In genomic region chr6:143570147-143570853, GRCh38 we compare ENCODE assay signal across 18 cellular contexts. TPM values are rescaled to one million over a fixed set of nuclear protein-coding genes. Genes with fewer than 3 reads are reported as not detected.
A peak's percentile ranks its signal among the peaks of the same experiment; 100 is the strongest.
DNase-seq lines count a peak whose midpoint lies in the region; ATAC-seq and TF ChIP-seq lines count a peak whose summit lies in the region.
"Had no signal": no experiment of that assay in that cellular context is flagged by ENCODE, and none has a peak within 500 bp of the region (broad histone marks: within the 10 kb centered on the region; RNA-seq: fewer than 3 reads in every experiment).

No MANE protein-coding gene starts in this region.

- H2BK12ac ChIP-seq in H9 (ENCODE audit: insufficient read length, low read depth, low read length): no peak overlapping the region

- H3K18ac ChIP-seq in H9 (ENCODE audit: insufficient read length, low read depth, low read length): no peak overlapping the region

- no peak overlapping the region for H2BK15ac ChIP-seq in H9 (ENCODE audit: low read depth, low read length)

- no peak overlapping the region for H4K8ac ChIP-seq in H9 (replicated peaks; ENCODE audit: insufficient read length, low read depth, low read length)

- no peak for TF ChIP-seq CTCF in H9 (conservative IDR thresholded peaks at IDR 0.05)
- TF ChIP-seq CTCF in WTC11 (IDR thresholded peaks at IDR 0.05): no peak
- no peak for TF ChIP-seq CTCF in lower lobe of right lung (IDR thresholded peaks at IDR 0.05)

- no peak overlapping the region for H3K27ac ChIP-seq in CD4-positive, alpha-beta memory T cell (ENCODE audit: low read depth, low read length)
- H3K27ac ChIP-seq in H9 (ENCODE audit: insufficient read length, low read depth, low read length): no peak overlapping the region
- no peak overlapping the region for H3K27ac ChIP-seq in iPS-20b (ENCODE audit: low read length)
- no peak overlapping the region for H3K27ac ChIP-seq in lower lobe of right lung
- H3K27ac ChIP-seq: C4-2B had no signal

- H3K9me3 Mint-ChIP-seq in CD4-positive, alpha-beta memory T cell: no peaks in the 10 kb centered on the region
- H3K9me3 Mint-ChIP-seq in H9 (no peaks in the 10 kb centered on the region), WTC11 (peaks cover 9% of the 10 kb centered on the region)

- peaks cover 0 to 2% of the 10 kb centered on the region in 2 donors for H3K36me3 Mint-ChIP-seq in CD4-positive, alpha-beta memory T cell
- H3K36me3 Mint-ChIP-seq in H9 (ENCODE audit: insufficient read depth in 1 of 3, low read depth in 3 of 3): no peaks in the 10 kb centered on the region; a peak in 1 of 7 replicates
- H3K36me3 Mint-ChIP-seq in WTC11: no peaks in the 10 kb centered on the region

- no peak overlapping the region for H3K9ac ChIP-seq in H9 (ENCODE audit: extremely low read depth, insufficient read length, low read length)
- H3K9ac ChIP-seq in iPS-20b (ENCODE audit: low read depth, low read length): no peak overlapping the region

- peak; percentile 76 for ATAC-seq in WTC11
- ATAC-seq in lower lobe of right lung: no peak
- no peak for ATAC-seq in GM18907 (IDR thresholded peaks at IDR 0.05; ENCODE audit: unreplicated experiment)
- no peak for ATAC-seq in left ventricle myocardium superior
- ATAC-seq: HCT116 had no signal

- H3K4me1 Mint-ChIP-seq in CD4-positive, alpha-beta memory T cell: peaks cover 27 to 58% (median 39%) of the 10 kb centered on the region in 4 donors
- H3K4me1 Mint-ChIP-seq in H9 (peaks cover 17% of the 10 kb centered on the region in 2 experiments), WTC11 (peaks cover 15% of the 10 kb centered on the region)

- no peak overlapping the region for H3K14ac ChIP-seq in H9 (ENCODE audit: insufficient read depth, low read length)

- H4K5ac ChIP-seq in H9 (ENCODE audit: insufficient read length, low read depth, low read length): no peak overlapping the region

- H3K4me3 ChIP-seq in CD4-positive, alpha-beta memory T cell (ENCODE audit: low read length in 2 of 2): no peak overlapping the region
- peak overlapping the region; percentile 45; the same call in 1 of the 2 replicates for H3K4me3 ChIP-seq in iPS-20b (ENCODE audit: low read length)
- H3K4me3 ChIP-seq in lower lobe of right lung: no peak overlapping the region

- peaks cover 22% of the 10 kb centered on the region for H3K4me1 ChIP-seq in CD4-positive, alpha-beta memory T cell (ENCODE audit: insufficient read depth, low read length)
- H3K4me1 ChIP-seq in H9 (ENCODE audit: insufficient read depth, low read length) (peaks cover 4% of the 10 kb centered on the region; the same call in 1 of the 2 replicates), iPS-20b (ENCODE audit: insufficient read depth, low read length) (peaks cover 4% of the 10 kb centered on the region; the same call in 1 of the 2 replicates), lower lobe of right lung (no peaks in the 10 kb centered on the region)
- H3K4me1 ChIP-seq: Caco-2 had no signal

- no peaks in the 10 kb centered on the region for H3K9me3 ChIP-seq in CD4-positive, alpha-beta memory T cell (ENCODE audit: control insufficient read depth in 1 of 2, low read length in 2 of 2)
- no peaks in the 10 kb centered on the region for H3K9me3 ChIP-seq in H9 (ENCODE audit: control insufficient read depth, low read depth, low read length)
- H3K9me3 ChIP-seq in iPS-20b (ENCODE audit: insufficient read depth, low read depth, low read length): no peaks in the 10 kb centered on the region
- no peaks in the 10 kb centered on the region for H3K9me3 ChIP-seq in lower lobe of right lung
- H3K9me3 ChIP-seq: Caco-2 had no signal

- POLR2A ChIA-PET in CD4-positive, alpha-beta memory T cell (lab: Charles Lee; ENCODE audit: partially characterized antibody): interaction anchor here (0.8 to 1.2 kb wide), 2 partner anchors 18 to 24 kb away, joined by 3 read pairs; no protein-coding TSS in a partner anchor
- POLR2A ChIA-PET in WTC11 (lab: Charles Lee): no interaction called here

- intact Hi-C loops in CD4-positive, alpha-beta memory T cell (cut with micrococcal nuclease): loop anchor here (10.0 kb wide), 1 partner anchor 1645 kb away; no protein-coding TSS in a partner anchor
- intact Hi-C loops in lower lobe of right lung (cut with DNase I) (loop anchor here (10.0 kb wide), 1 partner anchor 445 kb away; no protein-coding TSS in a partner anchor), left ventricle myocardium superior (cut with micrococcal nuclease) (no loop called here)

- H2BK120ac ChIP-seq in H9 (ENCODE audit: low read depth, low read length, poor library complexity, severe bottlenecking): no peak overlapping the region

- no CpG with 5 or more reads among the region's 13 CpGs for WGBS in H9 (ENCODE audit: extremely low coverage, insufficient read length, low lambda C conversion rate)

- CTCF ChIA-PET in CD4-positive, alpha-beta memory T cell (lab: Charles Lee; ENCODE audit: partially characterized antibody): interaction anchor here (1.1 to 6.9 kb wide), 2 partner anchors 22 to 442 kb away, joined by 3 to 86 read pairs; no protein-coding TSS in a partner anchor
- CTCF ChIA-PET in WTC11 (lab: Charles Lee): interaction anchor here (0.6 to 1.2 kb wide), 3 partner anchors 41 to 370 kb away, joined by 3 to 4 read pairs (median 3); no protein-coding TSS in a partner anchor

- H3K4me2 ChIP-seq in H9 (ENCODE audit: insufficient read depth, insufficient read length, low read length): peak overlapping the region; percentile 30

- no peaks in the 10 kb centered on the region for H3K27me3 ChIP-seq in CD4-positive, alpha-beta memory T cell (ENCODE audit: insufficient read depth, low read length)
- H3K27me3 ChIP-seq in H9 (ENCODE audit: insufficient read depth, low read length) (no peaks in the 10 kb centered on the region), iPS-20b (ENCODE audit: insufficient read depth, low read length) (no peaks in the 10 kb centered on the region), lower lobe of right lung (ENCODE audit: low read depth) (no peaks in the 10 kb centered on the region)

- no peak overlapping the region for H4K91ac ChIP-seq in H9 (ENCODE audit: insufficient read length, low read depth, low read length)

- peak overlapping the region; percentile 1 to 74 (median 57) for H3K27ac Mint-ChIP-seq in CD4-positive, alpha-beta memory T cell
- H3K27ac Mint-ChIP-seq in H9 (no peak overlapping the region), WTC11 (no peak overlapping the region)

- H4K20me1 ChIP-seq in H9 (ENCODE audit: control insufficient read depth, insufficient read depth, insufficient read length): no peaks in the 10 kb centered on the region

- no peak overlapping the region for H3K4me3 Mint-ChIP-seq in CD4-positive, alpha-beta memory T cell
- H3K4me3 Mint-ChIP-seq in H9 (peak overlapping the region; percentile 9 to 38; a peak in 3 of 5 replicates), WTC11 (peak overlapping the region; percentile 38)

- no peak overlapping the region for H2BK5ac ChIP-seq in H9 (ENCODE audit: insufficient read length, low read length)

- no peak overlapping the region for H3K56ac ChIP-seq in H9 (ENCODE audit: insufficient read length, low read depth, low read length)

- H3T11ph ChIP-seq in H9 (ENCODE audit: low read length): no peak overlapping the region

- H3K79me1 ChIP-seq in H9 (ENCODE audit: insufficient read depth, low read depth, low read length, poor library complexity, severe bottlenecking): no peaks in the 10 kb centered on the region

- no peak overlapping the region for H3K23ac ChIP-seq in H9 (ENCODE audit: insufficient read length, low read depth, low read length)

- DNase-seq in CD4-positive, alpha-beta memory T cell: peak in 1 of 5 donors; percentile 47
- DNase-seq in H9: no peak
- no peak for DNase-seq in WTC11 (ENCODE audit: low spot score)
- no peak for DNase-seq in lower lobe of right lung
- no peak for DNase-seq in ecto neural progenitor cell (ENCODE audit: low spot score)
- DNase-seq in left ventricle myocardium superior: no peak
- DNase-seq: Caco-2; KG1; NCI-H1417 treated with DMSO at 0.1 percent for 48 hours; NCI-H2081 treated with DMSO at 0.1 percent for 48 hours; NCI-H226; NCI-H526; NK-92 treated with Interleukin-12 subunit alpha and Interleukin-12 subunit beta, amount 100 ng/mL, for 24 hours; RPMI8226 had no signal

- no peaks in the 10 kb centered on the region for H3K23me2 ChIP-seq in H9 (ENCODE audit: insufficient read length, low read depth, low read length, poor library complexity, severe bottlenecking)

- no peaks in the 10 kb centered on the region for H3K36me3 ChIP-seq in CD4-positive, alpha-beta memory T cell (ENCODE audit: insufficient read depth, low read length)
- H3K36me3 ChIP-seq in iPS-20b (ENCODE audit: insufficient read depth, low read depth, low read length): no peaks in the 10 kb centered on the region
- H3K36me3 ChIP-seq in lower lobe of right lung: no peaks in the 10 kb centered on the region

- H3K27me3 Mint-ChIP-seq in CD4-positive, alpha-beta memory T cell: no peaks in the 10 kb centered on the region
- H3K27me3 Mint-ChIP-seq in H9 (ENCODE audit: low read depth) (no peaks in the 10 kb centered on the region; the same call in 1 of the 2 replicates), WTC11 (ENCODE audit: low read depth) (no peaks in the 10 kb centered on the region; the same call in 1 of the 2 replicates)

- H2AFZ ChIP-seq in H9 (ENCODE audit: low read length): no peak overlapping the region

- H2BK20ac ChIP-seq in H9 (ENCODE audit: low read depth, low read length, poor library complexity, severe bottlenecking): no peak overlapping the region

- H3K4ac ChIP-seq in H9 (ENCODE audit: low read depth, low read length): no peak overlapping the region

- H2AK5ac ChIP-seq in H9 (ENCODE audit: insufficient read length, low read length): no peak overlapping the region

- no peaks in the 10 kb centered on the region for H3K79me2 ChIP-seq in H9 (ENCODE audit: insufficient read depth, low read length)

TF ChIP-seq in WTC11, 78 proteins besides CTCF, POLR2A, EP300 and RAD21 (continues in another document):
- TF ChIP-seq, protein P1, sequence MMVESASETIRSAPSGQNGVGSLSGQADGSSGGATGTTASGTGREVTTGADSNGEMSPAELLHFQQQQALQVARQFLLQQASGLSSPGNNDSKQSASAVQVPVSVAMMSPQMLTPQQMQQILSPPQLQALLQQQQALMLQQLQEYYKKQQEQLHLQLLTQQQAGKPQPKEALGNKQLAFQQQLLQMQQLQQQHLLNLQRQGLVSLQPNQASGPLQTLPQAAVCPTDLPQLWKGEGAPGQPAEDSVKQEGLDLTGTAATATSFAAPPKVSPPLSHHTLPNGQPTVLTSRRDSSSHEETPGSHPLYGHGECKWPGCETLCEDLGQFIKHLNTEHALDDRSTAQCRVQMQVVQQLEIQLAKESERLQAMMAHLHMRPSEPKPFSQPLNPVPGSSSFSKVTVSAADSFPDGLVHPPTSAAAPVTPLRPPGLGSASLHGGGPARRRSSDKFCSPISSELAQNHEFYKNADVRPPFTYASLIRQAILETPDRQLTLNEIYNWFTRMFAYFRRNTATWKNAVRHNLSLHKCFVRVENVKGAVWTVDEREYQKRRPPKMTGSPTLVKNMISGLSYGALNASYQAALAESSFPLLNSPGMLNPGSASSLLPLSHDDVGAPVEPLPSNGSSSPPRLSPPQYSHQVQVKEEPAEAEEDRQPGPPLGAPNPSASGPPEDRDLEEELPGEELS (CRISPR knock-in tag; IDR thresholded peaks at IDR 0.05): no peak
- TF ChIP-seq TP53 (CRISPR knock-in tag; IDR thresholded peaks at IDR 0.05): no peak

RNA-seq across cellular contexts. Expression of gene FUCA2, which starts 58.8 kb away (rescaled TPM):
- total RNA-seq in CD4-positive, alpha-beta memory T cell: 10 to 100 TPM; 10.6 to 11.4 TPM
- polyA plus RNA-seq in CD4-positive, alpha-beta memory T cell: 10 to 100 TPM; 12.2 to 26.3 TPM
- total RNA-seq in H9 (2021) (71.4 and 72.1 TPM in 2 replicates), WTC11 (2021) (48.5 to 55.4 TPM (median 51.8 TPM) in 3 replicates), lower lobe of right lung (53.1 TPM), left ventricle myocardium superior (35.0 TPM)

Comparison
In these comparisons a context has a peak if more than half of its experiments do, and no peak if none do; other contexts are left out.
1. H3K27ac Mint-ChIP-seq: peak in CD4-positive, alpha-beta memory T cell (7 of 7); none in H9 (0 of 3) and WTC11 (single experiment).
2. H3K4me3 Mint-ChIP-seq: peak in H9 (2 of 2) and WTC11 (single experiment); none in CD4-positive, alpha-beta memory T cell (0 of 8).